7 cellular contexts compared by ENCODE assay signal in genomic region chrX:56780681-56781649, GRCh38. TPM values are rescaled to one million over a fixed set of nuclear protein-coding genes. Genes with fewer than 3 reads are reported as not detected.
DNase-seq lines count a peak whose midpoint lies in the region; ATAC-seq and FAIRE-seq lines count a peak whose summit lies in the region.
"Not testable (repeated sequence)": the region's sequence is repeated elsewhere in the genome, so short reads cannot be mapped to it uniquely, and the experiment has no call there.

No MANE protein-coding gene starts in this region.

- not testable (repeated sequence) for H3K9me3 Mint-ChIP-seq in CD4-positive, alpha-beta memory T cell; T-helper 2 cell treated with Interferon-gamma antibody and Interleukin-4, amounts not matched to agents 5 μg/mL and 100 μg/mL, for 36 hours; activated T-cell treated with anti-CD3 and anti-CD28 coated beads, Interleukin-2, amount 50 U/mL, for 24 hours; activated naive CD4-positive, alpha-beta T cell treated with anti-CD3 and anti-CD28 coated beads, Interleukin-2, amount 50 U/mL, for 72 hours; dendritic cell treated with granulocyte-macrophage colony-stimulating factor and Interleukin-4, amounts not matched to agents 40 ng/mL and 50 ng/mL, for 4 days; naive thymus-derived CD8-positive, alpha-beta T cell

- not testable (repeated sequence) for H3K27me3 ChIP-seq in CD4-positive, alpha-beta memory T cell (ENCODE audit: insufficient read depth, low read length); small intestine (ENCODE audit: control insufficient read depth in 2 of 2, insufficient read depth in 2 of 2, low read length in 2 of 2)

- peaks cover 13% of the 10 kb centered on the region for H3K4me1 ChIP-seq in CD4-positive, alpha-beta memory T cell (ENCODE audit: insufficient read depth, low read length)
- not testable (repeated sequence) for H3K4me1 ChIP-seq in small intestine (ENCODE audit: control insufficient read depth in 2 of 2, insufficient read depth in 1 of 2, low read depth in 1 of 2, low read length in 1 of 2)

- H3K36me3 Mint-ChIP-seq in CD4-positive, alpha-beta memory T cell, result peaks cover 9 to 17% of the 10 kb centered on the region in 2 donors
- not testable (repeated sequence) for H3K36me3 Mint-ChIP-seq in T-helper 2 cell treated with Interferon-gamma antibody and Interleukin-4, amounts not matched to agents 5 μg/mL and 100 μg/mL, for 36 hours (ENCODE audit: low read depth); activated T-cell treated with anti-CD3 and anti-CD28 coated beads, Interleukin-2, amount 50 U/mL, for 24 hours (ENCODE audit: low read depth); activated naive CD4-positive, alpha-beta T cell treated with anti-CD3 and anti-CD28 coated beads, Interleukin-2, amount 50 U/mL, for 72 hours; naive thymus-derived CD8-positive, alpha-beta T cell
- peaks cover 20% of the 10 kb centered on the region for H3K36me3 Mint-ChIP-seq in dendritic cell treated with granulocyte-macrophage colony-stimulating factor and Interleukin-4, amounts not matched to agents 40 ng/mL and 50 ng/mL, for 4 days (ENCODE audit: low read depth)

- not testable (repeated sequence) for H3K9me3 ChIP-seq in CD4-positive, alpha-beta memory T cell (ENCODE audit: control insufficient read depth in 1 of 2, low read length in 2 of 2); small intestine (ENCODE audit: control insufficient read depth, low read depth)

- H3K4me3 ChIP-seq in CD4-positive, alpha-beta memory T cell (ENCODE audit: low read length in 2 of 2); small intestine (ENCODE audit: low read depth in 1 of 2, low read length in 2 of 2): not testable (repeated sequence)

- ATAC-seq in activated naive CD4-positive, alpha-beta T cell treated with anti-CD3 and anti-CD28 coated beads, Interleukin-2, amount 50 U/mL, for 72 hours, result peak; percentile 65 to 89
- peak; percentile 94 to 95 for ATAC-seq in naive thymus-derived CD8-positive, alpha-beta T cell

- H3K4me1 Mint-ChIP-seq in CD4-positive, alpha-beta memory T cell, result peaks cover 16 to 47% (median 22%) of the 10 kb centered on the region in 4 donors
- H3K4me1 Mint-ChIP-seq in T-helper 2 cell treated with Interferon-gamma antibody and Interleukin-4, amounts not matched to agents 5 μg/mL and 100 μg/mL, for 36 hours (ENCODE audit: low read depth), result peaks cover 11% of the 10 kb centered on the region
- H3K4me1 Mint-ChIP-seq in activated T-cell treated with anti-CD3 and anti-CD28 coated beads, Interleukin-2, amount 50 U/mL, for 24 hours (ENCODE audit: low read depth), result peaks cover 30% of the 10 kb centered on the region
- H3K4me1 Mint-ChIP-seq in dendritic cell treated with granulocyte-macrophage colony-stimulating factor and Interleukin-4, amounts not matched to agents 40 ng/mL and 50 ng/mL, for 4 days (ENCODE audit: low read depth), result peaks cover 46% of the 10 kb centered on the region
- H3K4me1 Mint-ChIP-seq in naive thymus-derived CD8-positive, alpha-beta T cell, result peaks cover 16 to 27% (median 25%) of the 10 kb centered on the region in 4 donors

- H3K4me3 Mint-ChIP-seq in CD4-positive, alpha-beta memory T cell, result peak overlapping the region in 5 of 8 donors; percentile 20 to 76 (median 57)
- not testable (repeated sequence) for H3K4me3 Mint-ChIP-seq in T-helper 2 cell treated with Interferon-gamma antibody and Interleukin-4, amounts not matched to agents 5 μg/mL and 100 μg/mL, for 36 hours; activated T-cell treated with anti-CD3 and anti-CD28 coated beads, Interleukin-2, amount 50 U/mL, for 24 hours; dendritic cell treated with granulocyte-macrophage colony-stimulating factor and Interleukin-4, amounts not matched to agents 40 ng/mL and 50 ng/mL, for 4 days
- H3K4me3 Mint-ChIP-seq in naive thymus-derived CD8-positive, alpha-beta T cell, result peak overlapping the region; percentile 38 to 87 (median 76)

- peak overlapping the region; percentile 62 to 86 (median 80) for H3K27ac Mint-ChIP-seq in CD4-positive, alpha-beta memory T cell
- peak overlapping the region; percentile 49 for H3K27ac Mint-ChIP-seq in T-helper 2 cell treated with Interferon-gamma antibody and Interleukin-4, amounts not matched to agents 5 μg/mL and 100 μg/mL, for 36 hours
- peak overlapping the region; percentile 39 for H3K27ac Mint-ChIP-seq in activated T-cell treated with anti-CD3 and anti-CD28 coated beads, Interleukin-2, amount 50 U/mL, for 24 hours
- H3K27ac Mint-ChIP-seq in activated naive CD4-positive, alpha-beta T cell treated with anti-CD3 and anti-CD28 coated beads, Interleukin-2, amount 50 U/mL, for 72 hours, result peak overlapping the region; percentile 88
- H3K27ac Mint-ChIP-seq in dendritic cell treated with granulocyte-macrophage colony-stimulating factor and Interleukin-4, amounts not matched to agents 40 ng/mL and 50 ng/mL, for 4 days, result peak overlapping the region; percentile 62
- H3K27ac Mint-ChIP-seq in naive thymus-derived CD8-positive, alpha-beta T cell, result peak overlapping the region; percentile 59 to 99 (median 90)

- DNase-seq in CD4-positive, alpha-beta memory T cell, result peak in 3 of 5 donors; percentile 29 to 44 (median 34)
- DNase-seq in T-helper 2 cell treated with Interferon-gamma antibody and Interleukin-4, amounts not matched to agents 5 μg/mL and 100 μg/mL, for 36 hours (ENCODE audit: low spot score); activated T-cell treated with anti-CD3 and anti-CD28 coated beads, Interleukin-2, amount 50 U/mL, for 24 hours; activated naive CD4-positive, alpha-beta T cell treated with anti-CD3 and anti-CD28 coated beads, Interleukin-2, amount 50 U/mL, for 72 hours (ENCODE audit: low spot score in 2 of 2); small intestine: not testable (repeated sequence)
- DNase-seq in naive thymus-derived CD8-positive, alpha-beta T cell, result peak in 4 of 10 donors; percentile 6 to 72 (median 42)

- POLR2A ChIA-PET in CD4-positive, alpha-beta memory T cell (lab: Charles Lee; ENCODE audit: partially characterized antibody), result not testable (repeated sequence)
- POLR2A ChIA-PET in naive thymus-derived CD8-positive, alpha-beta T cell (lab: Charles Lee), result interaction anchor here (0.6 to 1.0 kb wide), 3 partner anchors 31 to 499 kb away, joined by 3 read pairs; no protein-coding TSS in a partner anchor

- peak; percentile 62 for FAIRE-seq in small intestine (lab: Jason Lieb, UNC)

- H3K27ac ChIP-seq in CD4-positive, alpha-beta memory T cell (ENCODE audit: low read depth, low read length); small intestine (ENCODE audit: low read depth in 1 of 2, low read length in 1 of 2): not testable (repeated sequence)

- intact Hi-C loops in CD4-positive, alpha-beta memory T cell (cut with micrococcal nuclease); dendritic cell treated with granulocyte-macrophage colony-stimulating factor and Interleukin-4, amounts not matched to agents 40 ng/mL and 50 ng/mL, for 4 days (cut with micrococcal nuclease): not testable (repeated sequence)

- H3K27me3 Mint-ChIP-seq in CD4-positive, alpha-beta memory T cell; T-helper 2 cell treated with Interferon-gamma antibody and Interleukin-4, amounts not matched to agents 5 μg/mL and 100 μg/mL, for 36 hours (ENCODE audit: low read depth); activated T-cell treated with anti-CD3 and anti-CD28 coated beads, Interleukin-2, amount 50 U/mL, for 24 hours; dendritic cell treated with granulocyte-macrophage colony-stimulating factor and Interleukin-4, amounts not matched to agents 40 ng/mL and 50 ng/mL, for 4 days; naive thymus-derived CD8-positive, alpha-beta T cell: not testable (repeated sequence)

- CTCF ChIA-PET in CD4-positive, alpha-beta memory T cell (lab: Charles Lee; ENCODE audit: partially characterized antibody), result not testable (repeated sequence)

- H3K36me3 ChIP-seq in CD4-positive, alpha-beta memory T cell (ENCODE audit: insufficient read depth, low read length); small intestine (ENCODE audit: control insufficient read depth in 2 of 2, insufficient read depth in 2 of 2, low read length in 2 of 2): not testable (repeated sequence)

- WGBS in small intestine, 3 donors, result 76 to 90% (median 87%) methylated on average over 12 to 16 of the region's 22 CpGs

RNA-seq across cellular contexts. Expression of gene NBDY, which starts 51.9 kb away (rescaled TPM):
- total RNA-seq in CD4-positive, alpha-beta memory T cell, result 10 to 100 TPM; 29.3 to 34.3 TPM
- polyA plus RNA-seq in CD4-positive, alpha-beta memory T cell, result 10 to 100 TPM; 70.1 to 75.7 TPM
- 10 to 100 TPM; 52.3 to 63.6 TPM for total RNA-seq in activated naive CD4-positive, alpha-beta T cell treated with anti-CD3 and anti-CD28 coated beads, Interleukin-2, amount 50 U/mL, for 72 hours
- 10 to 100 TPM; 30.9 to 34.3 TPM for total RNA-seq in naive thymus-derived CD8-positive, alpha-beta T cell
- polyA plus RNA-seq in naive thymus-derived CD8-positive, alpha-beta T cell, result 10 to 100 TPM; 64.3 to 91.9 (median 73.0) TPM
- 10 to 100 TPM; 11.9 to 24.5 (median 17.3) TPM for polyA plus RNA-seq in small intestine

Comparison
In these comparisons a context has a peak if more than half of its experiments do, and no peak if none do; other contexts are left out.
1. H3K27ac Mint-ChIP-seq: peak in every context shown above with its lines; median percentile 90 in naive thymus-derived CD8-positive, alpha-beta T cell; 88 in activated naive CD4-positive, alpha-beta T cell treated with anti-CD3 and anti-CD28 coated beads, Interleukin-2, amount 50 U/mL, for 72 hours; 80 in CD4-positive, alpha-beta memory T cell; 62 in dendritic cell treated with granulocyte-macrophage colony-stimulating factor and Interleukin-4, amounts not matched to agents 40 ng/mL and 50 ng/mL, for 4 days; 49 in T-helper 2 cell treated with Interferon-gamma antibody and Interleukin-4, amounts not matched to agents 5 μg/mL and 100 μg/mL, for 36 hours; 39 in activated T-cell treated with anti-CD3 and anti-CD28 coated beads, Interleukin-2, amount 50 U/mL, for 24 hours.